ENCODE assay signal across 29 cellular contexts in genomic region chr4:99986792-99987191, GRCh38. TPM values are rescaled to one million over a fixed set of nuclear protein-coding genes. Genes with fewer than 3 reads are reported as not detected.
DNase-seq lines count a peak whose midpoint lies in the region; ATAC-seq lines count a peak whose summit lies in the region.
"Had no signal": no experiment of that assay in that cellular context is flagged by ENCODE, and none has a peak within 500 bp of the region (broad histone marks: within the 10 kb centered on the region; RNA-seq: fewer than 3 reads in every experiment).

No MANE protein-coding gene starts in this region.

- H3K4me3 Mint-ChIP-seq in activated T-helper 1 cell treated with anti-CD3 and anti-CD28 coated beads, Interleukin-12 subunit alpha, Interleukin-12 subunit beta, Interleukin-2, Interleukin-4 antibody, amounts not matched to agents 30 ng/mL and 10 ng/mL and 1 ng/mL, durations not matched to agents 14 hours and 24 hours and 36 hours = no peak overlapping the region
- no peak overlapping the region for H3K4me3 Mint-ChIP-seq in activated T-cell treated with anti-CD3 and anti-CD28 coated beads, Interleukin-2, amount 50 U/mL, for 72 hours
- H3K4me3 Mint-ChIP-seq: activated CD4-positive, alpha-beta T cell treated with anti-CD3 and anti-CD28 coated beads, Interleukin-2, amount 10 ng/mL, durations not matched to agents 7 days and 5 days; activated CD8-positive, alpha-beta memory T cell treated with anti-CD3 and anti-CD28 coated beads, Interleukin-2, amount 10 ng/mL, durations not matched to agents 7 days and 5 days; activated naive CD4-positive, alpha-beta T cell treated with anti-CD3 and anti-CD28 coated beads, Interleukin-2, amount 10 ng/mL, durations not matched to agents 7 days and 5 days; CD4-positive, CD25-positive, alpha-beta regulatory T cell; IgD-negative memory B cell; neural progenitor cell had no signal

- ATAC-seq in GM19328 (IDR thresholded peaks at IDR 0.05; ENCODE audit: unreplicated experiment) (peak; percentile 64), GM21723 (IDR thresholded peaks at IDR 0.05; ENCODE audit: unreplicated experiment) (peak; percentile 60), HG03103 (IDR thresholded peaks at IDR 0.05; ENCODE audit: low read depth, unreplicated experiment) (peak; percentile 53)
- no peak for ATAC-seq in activated T-cell treated with anti-CD3 and anti-CD28 coated beads, Interleukin-2, amount 50 U/mL, for 72 hours (replicated peaks in 1 of 2)
- ATAC-seq: activated CD8-positive, alpha-beta memory T cell treated with anti-CD3 and anti-CD28 coated beads, Interleukin-2, amount 10 ng/mL, durations not matched to agents 7 days and 5 days; heart right ventricle; left cardiac atrium; sciatic nerve had no signal

- no peak overlapping the region for H3K27ac Mint-ChIP-seq in activated T-helper 1 cell treated with anti-CD3 and anti-CD28 coated beads, Interleukin-12 subunit alpha, Interleukin-12 subunit beta, Interleukin-2, Interleukin-4 antibody, amounts not matched to agents 30 ng/mL and 10 ng/mL and 1 ng/mL, durations not matched to agents 14 hours and 24 hours and 36 hours
- H3K27ac Mint-ChIP-seq in activated T-cell treated with anti-CD3 and anti-CD28 coated beads, Interleukin-2, amount 50 U/mL, for 72 hours = no peak overlapping the region
- H3K27ac Mint-ChIP-seq: activated CD4-positive, alpha-beta T cell treated with anti-CD3 and anti-CD28 coated beads, Interleukin-2, amount 10 ng/mL, durations not matched to agents 7 days and 5 days; activated CD8-positive, alpha-beta memory T cell treated with anti-CD3 and anti-CD28 coated beads, Interleukin-2, amount 10 ng/mL, durations not matched to agents 7 days and 5 days; activated naive CD4-positive, alpha-beta T cell treated with anti-CD3 and anti-CD28 coated beads, Interleukin-2, amount 10 ng/mL, durations not matched to agents 7 days and 5 days; CD4-positive, CD25-positive, alpha-beta regulatory T cell; IgD-negative memory B cell; neural progenitor cell had no signal

- no peaks in the 10 kb centered on the region for H3K9me3 Mint-ChIP-seq in activated T-helper 1 cell treated with anti-CD3 and anti-CD28 coated beads, Interleukin-12 subunit alpha, Interleukin-12 subunit beta, Interleukin-2, Interleukin-4 antibody, amounts not matched to agents 30 ng/mL and 10 ng/mL and 1 ng/mL, durations not matched to agents 14 hours and 24 hours and 36 hours
- peaks cover 0 to 3% of the 10 kb centered on the region in 2 donors for H3K9me3 Mint-ChIP-seq in activated T-cell treated with anti-CD3 and anti-CD28 coated beads, Interleukin-2, amount 50 U/mL, for 72 hours
- H3K9me3 Mint-ChIP-seq: activated CD4-positive, alpha-beta T cell treated with anti-CD3 and anti-CD28 coated beads, Interleukin-2, amount 10 ng/mL, durations not matched to agents 7 days and 5 days; activated naive CD4-positive, alpha-beta T cell treated with anti-CD3 and anti-CD28 coated beads, Interleukin-2, amount 10 ng/mL, durations not matched to agents 7 days and 5 days; neural progenitor cell had no signal

- no peaks in the 10 kb centered on the region for H3K36me3 Mint-ChIP-seq in activated T-helper 1 cell treated with anti-CD3 and anti-CD28 coated beads, Interleukin-12 subunit alpha, Interleukin-12 subunit beta, Interleukin-2, Interleukin-4 antibody, amounts not matched to agents 30 ng/mL and 10 ng/mL and 1 ng/mL, durations not matched to agents 14 hours and 24 hours and 36 hours (ENCODE audit: low read depth)
- H3K36me3 Mint-ChIP-seq in activated T-cell treated with anti-CD3 and anti-CD28 coated beads, Interleukin-2, amount 50 U/mL, for 72 hours (ENCODE audit: insufficient read depth in 2 of 2) = no peaks in the 10 kb centered on the region
- H3K36me3 Mint-ChIP-seq: activated CD8-positive, alpha-beta memory T cell treated with anti-CD3 and anti-CD28 coated beads, Interleukin-2, amount 10 ng/mL, durations not matched to agents 7 days and 5 days; activated naive CD4-positive, alpha-beta T cell treated with anti-CD3 and anti-CD28 coated beads, Interleukin-2, amount 10 ng/mL, durations not matched to agents 7 days and 5 days; neural progenitor cell had no signal

- H3K27me3 Mint-ChIP-seq in activated T-helper 1 cell treated with anti-CD3 and anti-CD28 coated beads, Interleukin-12 subunit alpha, Interleukin-12 subunit beta, Interleukin-2, Interleukin-4 antibody, amounts not matched to agents 30 ng/mL and 10 ng/mL and 1 ng/mL, durations not matched to agents 14 hours and 24 hours and 36 hours (ENCODE audit: insufficient read depth) = peaks cover 5% of the 10 kb centered on the region
- H3K27me3 Mint-ChIP-seq in activated T-cell treated with anti-CD3 and anti-CD28 coated beads, Interleukin-2, amount 50 U/mL, for 72 hours (ENCODE audit: low read depth) = peaks cover 13% of the 10 kb centered on the region

- no peaks in the 10 kb centered on the region for H3K4me1 Mint-ChIP-seq in activated T-helper 1 cell treated with anti-CD3 and anti-CD28 coated beads, Interleukin-12 subunit alpha, Interleukin-12 subunit beta, Interleukin-2, Interleukin-4 antibody, amounts not matched to agents 30 ng/mL and 10 ng/mL and 1 ng/mL, durations not matched to agents 14 hours and 24 hours and 36 hours (ENCODE audit: low read depth)
- no peaks in the 10 kb centered on the region for H3K4me1 Mint-ChIP-seq in activated T-cell treated with anti-CD3 and anti-CD28 coated beads, Interleukin-2, amount 50 U/mL, for 72 hours (ENCODE audit: low read depth)
- H3K4me1 Mint-ChIP-seq: activated CD4-positive, alpha-beta T cell treated with anti-CD3 and anti-CD28 coated beads, Interleukin-2, amount 10 ng/mL, durations not matched to agents 7 days and 5 days; activated CD8-positive, alpha-beta memory T cell treated with anti-CD3 and anti-CD28 coated beads, Interleukin-2, amount 10 ng/mL, durations not matched to agents 7 days and 5 days; activated naive CD4-positive, alpha-beta T cell treated with anti-CD3 and anti-CD28 coated beads, Interleukin-2, amount 10 ng/mL, durations not matched to agents 7 days and 5 days; CD4-positive, CD25-positive, alpha-beta regulatory T cell; IgD-negative memory B cell had no signal

- intact Hi-C loops in activated T-helper 1 cell treated with anti-CD3 and anti-CD28 coated beads, Interleukin-12 subunit alpha, Interleukin-12 subunit beta, Interleukin-2, Interleukin-4 antibody, amounts not matched to agents 30 ng/mL and 10 ng/mL and 1 ng/mL, durations not matched to agents 14 hours and 24 hours and 36 hours (cut with micrococcal nuclease) = no loop called here

- DNase-seq in DMS 273 (lab: John Stamatoyannopoulos, UW; ENCODE audit: unreplicated experiment) (no peak), ecto neural progenitor cell (ENCODE audit: low spot score) (no peak)
- no peak for DNase-seq in activated T-helper 1 cell treated with anti-CD3 and anti-CD28 coated beads, Interleukin-12 subunit alpha, Interleukin-12 subunit beta, Interleukin-2, Interleukin-4 antibody, amounts not matched to agents 30 ng/mL and 10 ng/mL and 1 ng/mL, durations not matched to agents 14 hours and 24 hours and 36 hours (ENCODE audit: low spot score)
- DNase-seq in activated T-cell treated with anti-CD3 and anti-CD28 coated beads, Interleukin-2, amount 50 U/mL, for 72 hours = no peak
- DNase-seq: activated CD4-positive, alpha-beta T cell treated with anti-CD3 and anti-CD28 coated beads, Interleukin-2, amount 10 ng/mL, durations not matched to agents 7 days and 5 days; activated CD8-positive, alpha-beta memory T cell treated with anti-CD3 and anti-CD28 coated beads, Interleukin-2, amount 10 ng/mL, durations not matched to agents 7 days and 5 days; activated naive CD4-positive, alpha-beta T cell treated with anti-CD3 and anti-CD28 coated beads, Interleukin-2, amount 10 ng/mL, durations not matched to agents 7 days and 5 days; amniotic stem cell; CD4-positive, CD25-positive, alpha-beta regulatory T cell; effector CD8-positive, alpha-beta T cell; H7; heart right ventricle; left cardiac atrium; NCI-H1105 treated with DMSO at 0.1 percent for 48 hours; NCI-H2081 treated with DMSO at 0.1 percent for 48 hours; NCI-H446; OCI-M1; posterior cingulate gyrus; stimulated activated CD4-positive, alpha-beta T cell treated with anti-CD3 and anti-CD28 coated beads, Interleukin-15, amount 100 ng/mL, for 24 hours; stimulated activated CD8-positive, alpha-beta memory T cell treated with anti-CD3 and anti-CD28 coated beads, Interleukin-4, amount 100 ng/mL, for 48 hours; stomach; tibial artery; WERI-Rb-1 had no signal

RNA-seq across cellular contexts. Expression of gene H2AZ1, which starts 36.7 kb away (rescaled TPM):
- 447 and 450 TPM in 2 replicates for total RNA-seq in activated T-helper 1 cell treated with anti-CD3 and anti-CD28 coated beads, Interleukin-12 subunit alpha, Interleukin-12 subunit beta, Interleukin-2, Interleukin-4 antibody, amounts not matched to agents 30 ng/mL and 10 ng/mL and 1 ng/mL, durations not matched to agents 14 hours and 24 hours and 36 hours
- total RNA-seq in activated T-cell treated with anti-CD3 and anti-CD28 coated beads, Interleukin-2, amount 50 U/mL, for 72 hours = 100 to 1,000 TPM; 417 to 443 TPM

RNA-seq across cellular contexts. Expression of gene DNAJB14, which starts 40.4 kb away (rescaled TPM):
- total RNA-seq in activated T-helper 1 cell treated with anti-CD3 and anti-CD28 coated beads, Interleukin-12 subunit alpha, Interleukin-12 subunit beta, Interleukin-2, Interleukin-4 antibody, amounts not matched to agents 30 ng/mL and 10 ng/mL and 1 ng/mL, durations not matched to agents 14 hours and 24 hours and 36 hours = 52.4 and 61.0 TPM in 2 replicates
- total RNA-seq in activated T-cell treated with anti-CD3 and anti-CD28 coated beads, Interleukin-2, amount 50 U/mL, for 72 hours = 10 to 100 TPM; 46.1 to 60.5 TPM

Comparison
In these comparisons a context has a peak if more than half of its experiments do, and no peak if none do; other contexts are left out.
1. ATAC-seq: peak in GM19328 (single experiment), GM21723 (single experiment) and HG03103 (single experiment); none in activated T-cell treated with anti-CD3 and anti-CD28 coated beads, Interleukin-2, amount 50 U/mL, for 72 hours (0 of 2).